In genomic region chr2:100265226-100265625, GRCh38 we compare ENCODE assay signal across 22 cellular contexts. TPM values are rescaled to one million over a fixed set of nuclear protein-coding genes. Genes with fewer than 3 reads are reported as not detected.
"Had no signal": no experiment of that assay in that cellular context is flagged by ENCODE, and none has a peak within 500 bp of the region (broad histone marks: within the 10 kb centered on the region; RNA-seq: fewer than 3 reads in every experiment).

No MANE protein-coding gene starts in this region.

- ATAC-seq: Panc1, PC-3, Right ventricle myocardium inferior, SK-N-SH treated with all-trans-retinoic acid at 6 μM for 48 hours had no signal

- DNase-seq: Kasumi-1, KG1, MM.1S, NCI-H1092 treated with DMSO at 0.1 percent for 48 hours, NCI-H1436, NCI-H187, NCI-H2029, NCI-H2081 treated with DMSO at 0.1 percent for 48 hours, NCI-H2171, NCI-H226, NCI-H446, NCI-H510A, NCI-H524 treated with DMSO at 0.1 percent for 48 hours, NCI-H69, NCI-H774, PC-3, SHP77 treated with DMSO at 0.1 percent for 48 hours, SJCRH30 had no signal

- H3K4me3 ChIP-seq: SJCRH30 had no signal

- H3K4me1 ChIP-seq: SJCRH30 had no signal

- H3K27ac ChIP-seq: RWPE1, SJCRH30 had no signal

- H3K36me3 ChIP-seq: SJCRH30 had no signal

- H3K9me3 ChIP-seq: SJCRH30 had no signal

RNA-seq across cellular contexts. Expression of gene LONRF2, which starts 57.1 kb away (rescaled TPM):
- total RNA-seq: SJCRH30 had no signal
